Comparison of ENCODE assay signal across 8 cellular contexts in genomic region chr6:57173056-57173885, GRCh38. TPM values are rescaled to one million over a fixed set of nuclear protein-coding genes. Genes with fewer than 3 reads are reported as not detected.
A peak's percentile ranks its signal among the peaks of the same experiment; 100 is the strongest.
DNase-seq lines count a peak whose midpoint lies in the region; ATAC-seq and TF ChIP-seq lines count a peak whose summit lies in the region.

No MANE protein-coding gene starts in this region.

- H3K27me3 ChIP-seq in esophagus muscularis mucosa = no peaks in the 10 kb centered on the region

- no peak for TF ChIP-seq EP300 in esophagus muscularis mucosa (IDR thresholded peaks at IDR 0.05)

- TF ChIP-seq POLR2A in esophagus muscularis mucosa (IDR thresholded peaks at IDR 0.05; ENCODE audit: low read depth) = no peak

- 4% methylated on average over 19 of the region's 19 CpGs for whole genome bisulfite sequencing in esophagus muscularis mucosa
- WGBS in urinary bladder = 8% methylated on average over 19 of the region's 19 CpGs

- peak overlapping the region; percentile 85 to 88 for H3K27ac Mint-ChIP-seq in natural killer cell

- intact Hi-C loops in esophagus muscularis mucosa (cut with DNase I) = loop anchor here (5.0 to 10.0 kb wide), 4 partner anchors 49 to 278 kb away; partner anchors contain the start of genes PRIM2 and RAB23
- intact Hi-C loops in natural killer cell (cut with micrococcal nuclease) = loop anchor here (2.0 kb wide), 2 partner anchors 36 to 126 kb away; partner anchors contain the start of gene KIAA1586

- H3K9me3 ChIP-seq in esophagus muscularis mucosa = no peaks in the 10 kb centered on the region

- no peaks in the 10 kb centered on the region for H3K9me3 Mint-ChIP-seq in natural killer cell

- peaks cover 20 to 21% of the 10 kb centered on the region in 2 donors for H3K4me1 Mint-ChIP-seq in natural killer cell

- peak overlapping the region; percentile 90 to 96 (median 96) for H3K27ac ChIP-seq in esophagus muscularis mucosa (replicated peaks in 1 of 4)
- H3K27ac ChIP-seq in urinary bladder (ENCODE audit: low read depth) = peak overlapping the region; percentile 89

- H3K27me3 Mint-ChIP-seq in natural killer cell (ENCODE audit: low read depth in 2 of 2) = no peaks in the 10 kb centered on the region

- DNase-seq in NCI-H2107 treated with DMSO at 0.1 percent for 48 hours (lab: John Stamatoyannopoulos, UW; ENCODE audit: unreplicated experiment) (peak; percentile 18), NCI-H2107 (lab: John Stamatoyannopoulos, UW) (no peak), NCI-H1105 treated with DMSO at 0.1 percent for 48 hours (lab: John Stamatoyannopoulos, UW) (peak; percentile 41), esophagus muscularis mucosa (ENCODE audit: extremely low spot score) (no peak), natural killer cell (no peak), midbrain (lab: John Stamatoyannopoulos, UW) (no peak)
- DNase-seq in activated CD4-positive, alpha-beta T cell treated with anti-CD3 and anti-CD28 coated beads, Interleukin-2, amount 50 U/mL, for 4 hours = peak; percentile 2 to 5

- H3K4me3 ChIP-seq in esophagus muscularis mucosa (peak overlapping the region; percentile 81 to 92 (median 86)), urinary bladder (ENCODE audit: low read depth, low read length) (peak overlapping the region; percentile 80)

- no peaks in the 10 kb centered on the region for H3K36me3 ChIP-seq in esophagus muscularis mucosa
- no peaks in the 10 kb centered on the region for H3K36me3 ChIP-seq in urinary bladder (ENCODE audit: insufficient read depth)

- peak overlapping the region; percentile 91 for H3K4me3 Mint-ChIP-seq in natural killer cell

- H3K4me1 ChIP-seq in esophagus muscularis mucosa (peaks cover 17 to 51% (median 47%) of the 10 kb centered on the region in 4 donors), urinary bladder (ENCODE audit: insufficient read depth) (no peaks in the 10 kb centered on the region)

- TF ChIP-seq CTCF in esophagus muscularis mucosa (IDR thresholded peaks at IDR 0.05) (no peak), natural killer cell (IDR thresholded peaks at IDR 0.05) (no peak)

- no peaks in the 10 kb centered on the region for H3K36me3 Mint-ChIP-seq in natural killer cell

- no peak for ATAC-seq in natural killer cell

RNA-seq across cellular contexts. Expression of gene BAG2, which starts 1.1 kb away (rescaled TPM):
- total RNA-seq in esophagus muscularis mucosa (10 to 100 TPM; 29.0 to 42.8 (median 39.6) TPM), natural killer cell (1 to 10 TPM; 2.8 to 3.6 (median 3.2) TPM), urinary bladder (82.3 TPM)
- 34.3 TPM for polyA plus RNA-seq in urinary bladder

RNA-seq across cellular contexts. Expression of gene RAB23, which starts 48.8 kb away (rescaled TPM):
- total RNA-seq in esophagus muscularis mucosa = 100 to 1,000 TPM in 1 of 4 donors, 10 to 100 TPM in 3; 57.8 to 102 (median 70.3) TPM
- 1 to 10 TPM in 1 of 3 donors, under 1 TPM in 2; 0.31 to 1.3 (median 0.77) TPM for total RNA-seq in natural killer cell
- 193 TPM for total RNA-seq in urinary bladder
- polyA plus RNA-seq in urinary bladder = 74.4 TPM

Comparison
In these comparisons a context has a peak if more than half of its experiments do, and no peak if none do; other contexts are left out.
1. DNase-seq: peak in NCI-H2107 treated with DMSO at 0.1 percent for 48 hours (single experiment), NCI-H1105 treated with DMSO at 0.1 percent for 48 hours (single experiment) and activated CD4-positive, alpha-beta T cell treated with anti-CD3 and anti-CD28 coated beads, Interleukin-2, amount 50 U/mL, for 4 hours (2 of 2); none in NCI-H2107 (single experiment), esophagus muscularis mucosa (single experiment), natural killer cell (single experiment) and midbrain (single experiment).
2. RNA of gene BAG2, which starts 1.1 kb away (total RNA-seq): 82.3 TPM in urinary bladder (single experiment) and 29.0 to 42.8 TPM in esophagus muscularis mucosa; 2.8 to 3.6 TPM in natural killer cell; every median in the first group is over 4 times any median in the second.
3. RNA of gene RAB23, which starts 48.8 kb away (total RNA-seq): 193 TPM in urinary bladder (single experiment) and 57.8 to 102 TPM in esophagus muscularis mucosa; 0.31 to 1.3 TPM in natural killer cell; every median in the first group is over 10 times any median in the second.